Comparison of ENCODE assay signal across 1 cellular context in genomic region chr5:59104400-59105117, GRCh38.
TF ChIP-seq lines count a peak whose summit lies in the region.

No MANE protein-coding gene starts in this region.

TF ChIP-seq in H1, 55 proteins besides CTCF, POLR2A, EP300 and RAD21 (continued from another document):
- no peak for TF ChIP-seq SAP30 (IDR thresholded peaks at IDR 0.05; ENCODE audit: insufficient read depth, insufficient replicate concordance, low read length)
- TF ChIP-seq RNF2 (IDR thresholded peaks at IDR 0.05; ENCODE audit: borderline replicate concordance, low read depth, low read length, missing control alignments, poor library complexity, severe bottlenecking), result no peak
TF ChIP-seq in H1: peak in this region for 0.
